8 cellular contexts compared by ENCODE assay signal in genomic region chr6:131950767-131951575, GRCh38. TPM values are rescaled to one million over a fixed set of nuclear protein-coding genes. Genes with fewer than 3 reads are reported as not detected.
DNase-seq lines count a peak whose midpoint lies in the region; ATAC-seq, FAIRE-seq and TF ChIP-seq lines count a peak whose summit lies in the region.

Gene CCN2 (minus strand): TSS chr6:131951372. CDS start chr6:131951172, 200 bp downstream.

- H3K36me3 ChIP-seq in mesenchymal stem cell (ENCODE audit: control insufficient read depth in 1 of 2, insufficient read depth in 2 of 2, low read depth in 1 of 2, low read length in 2 of 2) (peaks cover 0 to 16% of the 10 kb centered on the region in 2 experiments), thoracic aorta (peaks cover 18% of the 10 kb centered on the region)

- H3K79me1 ChIP-seq in mesenchymal stem cell (replicated peaks; ENCODE audit: low read length, poor library complexity, severe bottlenecking): no peaks in the 10 kb centered on the region

- H4K91ac ChIP-seq in mesenchymal stem cell (ENCODE audit: low read length): peak within 1 kb of the TSS; percentile 95

- H2AFZ ChIP-seq in mesenchymal stem cell (ENCODE audit: low read depth, low read length): peak within 1 kb of the TSS; percentile 54

- H3K9ac ChIP-seq in mesenchymal stem cell (ENCODE audit: low read length): peak within 1 kb of the TSS; percentile 93

- peaks cover 4% of the 10 kb centered on the region for H3K4me1 ChIP-seq in mesenchymal stem cell (ENCODE audit: control insufficient read depth, insufficient read depth, low read depth, low read length)
- H3K4me1 ChIP-seq in thoracic aorta (ENCODE audit: control insufficient read depth in 1 of 2, low read depth in 2 of 2): peaks cover 19 to 42% of the 10 kb centered on the region in 2 donors

- no peak for TF ChIP-seq CTCF in CD4-positive, alpha-beta T cell (IDR thresholded peaks at IDR 0.05)
- TF ChIP-seq CTCF in thoracic aorta (IDR thresholded peaks at IDR 0.05): no peak

- no peak for DNase-seq in CD4-positive, alpha-beta T cell
- DNase-seq in H54 (ENCODE audit: insufficient read length, low spot score) (peak; percentile 56), epithelial cell of prostate (ENCODE audit: low read depth, low spot score) (peak; percentile 72), mesenchymal stem cell (peak; percentile 93), thoracic aorta (ENCODE audit: low spot score) (peak; percentile 67)
- DNase-seq in T-helper 2 cell treated with Interferon-gamma antibody and Interleukin-4, amounts not matched to agents 5 μg/mL and 100 μg/mL, for 36 hours (ENCODE audit: low spot score): no peak
- no peak for DNase-seq in effector CD4-positive, alpha-beta T cell

- H3K4me2 ChIP-seq in mesenchymal stem cell (ENCODE audit: low read length, poor library complexity, severe bottlenecking): peak within 1 kb of the TSS; percentile 65

- no peaks in the 10 kb centered on the region for H3K9me3 ChIP-seq in CD4-positive, alpha-beta T cell (ENCODE audit: control insufficient read depth, low read length)
- no peaks in the 10 kb centered on the region for H3K9me3 ChIP-seq in mesenchymal stem cell (ENCODE audit: control insufficient read depth, low read length)
- H3K9me3 ChIP-seq in thoracic aorta: no peaks in the 10 kb centered on the region

- H3K4me3 ChIP-seq in mesenchymal stem cell (ENCODE audit: insufficient read depth in 1 of 2, low read depth in 1 of 2, low read length in 2 of 2) (peak within 1 kb of the TSS; percentile 69 to 88), thoracic aorta (peak within 1 kb of the TSS; percentile 82)

- peak within 1 kb of the TSS; percentile 99 for H2AK5ac ChIP-seq in mesenchymal stem cell (ENCODE audit: low read length, severe bottlenecking)

- no peak within 1 kb of the TSS for H3K27ac ChIP-seq in CD4-positive, alpha-beta T cell (ENCODE audit: low read depth, low read length)
- H3K27ac ChIP-seq in epithelial cell of prostate (peak within 1 kb of the TSS; percentile 42), mesenchymal stem cell (ENCODE audit: low read length, poor library complexity, severe bottlenecking) (peak within 1 kb of the TSS; percentile 91), thoracic aorta (peak within 1 kb of the TSS; percentile 92 to 97)

- H3K9me3 Mint-ChIP-seq in CD4-positive, alpha-beta T cell: no peaks in the 10 kb centered on the region
- no peaks in the 10 kb centered on the region for H3K9me3 Mint-ChIP-seq in T-helper 2 cell treated with Interferon-gamma antibody and Interleukin-4, amounts not matched to agents 5 μg/mL and 100 μg/mL, for 36 hours

- H2BK120ac ChIP-seq in mesenchymal stem cell (ENCODE audit: low read depth, low read length): peak within 1 kb of the TSS; percentile 90

- peaks cover 80% of the 10 kb centered on the region for H3K27me3 Mint-ChIP-seq in CD4-positive, alpha-beta T cell
- H3K27me3 Mint-ChIP-seq in T-helper 2 cell treated with Interferon-gamma antibody and Interleukin-4, amounts not matched to agents 5 μg/mL and 100 μg/mL, for 36 hours (ENCODE audit: low read depth): peaks cover 83% of the 10 kb centered on the region

- H3K23ac ChIP-seq in mesenchymal stem cell (ENCODE audit: low read length in 2 of 2): peak within 1 kb of the TSS in 1 of 2 experiments; percentile 99

- intact Hi-C loops in CD4-positive, alpha-beta T cell (cut with DNase I, micrococcal nuclease): no loop called here

- no peak within 1 kb of the TSS for H3K27ac Mint-ChIP-seq in CD4-positive, alpha-beta T cell
- H3K27ac Mint-ChIP-seq in T-helper 2 cell treated with Interferon-gamma antibody and Interleukin-4, amounts not matched to agents 5 μg/mL and 100 μg/mL, for 36 hours: no peak within 1 kb of the TSS

- peaks cover 12% of the 10 kb centered on the region for H3K4me1 Mint-ChIP-seq in CD4-positive, alpha-beta T cell (ENCODE audit: low read depth)
- H3K4me1 Mint-ChIP-seq in T-helper 2 cell treated with Interferon-gamma antibody and Interleukin-4, amounts not matched to agents 5 μg/mL and 100 μg/mL, for 36 hours (ENCODE audit: low read depth): peaks cover 6% of the 10 kb centered on the region

- peak within 1 kb of the TSS; percentile 95 for H4K8ac ChIP-seq in mesenchymal stem cell (ENCODE audit: low read length)

- POLR2A ChIA-PET in CD4-positive, alpha-beta T cell (lab: Charles Lee): no interaction called here

- peak within 1 kb of the TSS in 1 of 2 experiments; percentile 98 for H3K14ac ChIP-seq in mesenchymal stem cell (ENCODE audit: low read length in 2 of 2)

- TF ChIP-seq POLR2A in H54 (IDR thresholded peaks at IDR 0.05; ENCODE audit: low read depth, low read length): peak; percentile 97

- peak within 1 kb of the TSS; percentile 84 to 99 for H3K18ac ChIP-seq in mesenchymal stem cell (ENCODE audit: low read depth in 1 of 2, low read length in 2 of 2)

- peak within 1 kb of the TSS; percentile 81 to 95 for H3K4ac ChIP-seq in mesenchymal stem cell (ENCODE audit: low read depth in 1 of 2, low read length in 2 of 2)

- no peak for FAIRE-seq in H54 (lab: Jason Lieb, UNC)

- peak within 1 kb of the TSS; percentile 71 for H3K4me3 Mint-ChIP-seq in CD4-positive, alpha-beta T cell
- peak within 1 kb of the TSS; percentile 80 for H3K4me3 Mint-ChIP-seq in T-helper 2 cell treated with Interferon-gamma antibody and Interleukin-4, amounts not matched to agents 5 μg/mL and 100 μg/mL, for 36 hours

- 1% methylated on average over 59 of the region's 97 CpGs for WGBS in mesenchymal stem cell

- H2BK5ac ChIP-seq in mesenchymal stem cell (ENCODE audit: low read depth, low read length, poor library complexity, severe bottlenecking): peak within 1 kb of the TSS; percentile 96

- CTCF ChIA-PET in CD4-positive, alpha-beta T cell (lab: Charles Lee): no interaction called here

- peak within 1 kb of the TSS; percentile 28 to 95 for H2BK12ac ChIP-seq in mesenchymal stem cell (ENCODE audit: low read length in 2 of 2)

- H3K27me3 ChIP-seq in CD4-positive, alpha-beta T cell (ENCODE audit: control insufficient read depth, insufficient read depth, low read length): peaks cover 75% of the 10 kb centered on the region
- H3K27me3 ChIP-seq in mesenchymal stem cell (ENCODE audit: control insufficient read depth in 1 of 2, insufficient read depth in 1 of 2, low read length in 2 of 2): no peaks in the 10 kb centered on the region
- no peaks in the 10 kb centered on the region for H3K27me3 ChIP-seq in thoracic aorta (replicated peaks; ENCODE audit: insufficient read depth)

- no peak for ATAC-seq in CD4-positive, alpha-beta T cell (ENCODE audit: poor library complexity)
- ATAC-seq in thoracic aorta (ENCODE audit: insufficient number of reproducible peaks, low FRiP score, low read depth) (peak; percentile 82), HG03280 (IDR thresholded peaks at IDR 0.05; ENCODE audit: unreplicated experiment) (no peak)

- H3K36me3 Mint-ChIP-seq in CD4-positive, alpha-beta T cell (ENCODE audit: low read depth): no peaks in the 10 kb centered on the region
- no peaks in the 10 kb centered on the region for H3K36me3 Mint-ChIP-seq in T-helper 2 cell treated with Interferon-gamma antibody and Interleukin-4, amounts not matched to agents 5 μg/mL and 100 μg/mL, for 36 hours (ENCODE audit: low read depth)

- peak within 1 kb of the TSS; percentile 33 for H2BK15ac ChIP-seq in mesenchymal stem cell (ENCODE audit: low read depth, poor library complexity, severe bottlenecking)

RNA-seq across cellular contexts. Expression of gene CCN2, which starts in this region (rescaled TPM):
- total RNA-seq in CD4-positive, alpha-beta T cell: under 1 TPM in 1 of 2 experiments, not detected in 1; 0.11 TPM
- polyA plus RNA-seq in mesenchymal stem cell (2013, experiment 1 of 2): 252 TPM
- polyA plus RNA-seq in mesenchymal stem cell (2013, experiment 2 of 2): 259 TPM
- 1,000 to 10,000 TPM in 1 of 2 donors, 100 to 1,000 TPM in 1; 821 to 1,207 TPM for total RNA-seq in thoracic aorta

Comparison
In these comparisons a context has a peak if more than half of its experiments do, and no peak if none do; other contexts are left out.
1. RNA of gene CCN2 (total RNA-seq): 821 to 1,207 TPM in thoracic aorta; 0.11 TPM in CD4-positive, alpha-beta T cell; every median in the first group is over 100 times any median in the second.
2. DNase-seq: peak in H54 (single experiment), epithelial cell of prostate (single experiment), mesenchymal stem cell (single experiment) and thoracic aorta (single experiment); none in CD4-positive, alpha-beta T cell (0 of 10), T-helper 2 cell treated with Interferon-gamma antibody and Interleukin-4, amounts not matched to agents 5 μg/mL and 100 μg/mL, for 36 hours (single experiment) and effector CD4-positive, alpha-beta T cell (single experiment).